In genomic region chr5:158212237-158212636, GRCh38 we compare ENCODE assay signal across 25 cellular contexts.
"Had no signal": no experiment of that assay in that cellular context is flagged by ENCODE, and none has a peak within 500 bp of the region (broad histone marks: within the 10 kb centered on the region; RNA-seq: fewer than 3 reads in every experiment).

No MANE protein-coding gene starts in this region.

- ATAC-seq: activated naive CD4-positive, alpha-beta T cell treated with anti-CD3 and anti-CD28 coated beads, Interleukin-2, amount 50 U/mL, for 72 hours; activated T-cell treated with anti-CD3 and anti-CD28 coated beads, Interleukin-2, amount 50 U/mL, for 72 hours; T-cell had no signal

- H3K9me3 ChIP-seq: ascending aorta, colonic mucosa had no signal

- H3K27ac ChIP-seq: ascending aorta, breast epithelium, cardiac muscle cell, colonic mucosa, epithelial cell of prostate, VCaP had no signal

- H3K4me1 ChIP-seq: ascending aorta, breast epithelium, colonic mucosa had no signal

- H3K27me3 ChIP-seq: ascending aorta, breast epithelium, cardiac muscle cell, colonic mucosa had no signal

- H3K36me3 ChIP-seq: ascending aorta, breast epithelium, cardiac muscle cell, colonic mucosa had no signal

- H3K4me3 ChIP-seq: ascending aorta, breast epithelium, cardiac muscle cell, colonic mucosa had no signal

- DNase-seq: activated CD4-positive, alpha-beta memory T cell treated with anti-CD3 and anti-CD28 coated beads, Interleukin-2, amount 10 ng/mL, durations not matched to agents 7 days and 5 days; activated CD4-positive, alpha-beta T cell treated with anti-CD3 and anti-CD28 coated beads for 1 hour; activated CD4-positive, alpha-beta T cell treated with anti-CD3 and anti-CD28 coated beads for 4 hours; activated CD4-positive, alpha-beta T cell treated with anti-CD3 and anti-CD28 coated beads, Interleukin-2, amount 10 ng/mL, durations not matched to agents 7 days and 5 days; activated CD4-positive, alpha-beta T cell treated with anti-CD3 and anti-CD28 coated beads, Interleukin-2, amount 50 U/mL, for 4 hours; activated CD8-positive, alpha-beta memory T cell treated with anti-CD3 and anti-CD28 coated beads, Interleukin-2, amount 50 U/mL, for 48 hours; activated gamma-delta T cell; activated naive CD4-positive, alpha-beta T cell; activated naive CD4-positive, alpha-beta T cell treated with anti-CD3 and anti-CD28 coated beads, Interleukin-2, amount 10 ng/mL, durations not matched to agents 7 days and 5 days; activated naive CD8-positive, alpha-beta T cell treated with anti-CD3 and anti-CD28 coated beads, Interleukin-2, amount 10 ng/mL, durations not matched to agents 7 days and 5 days; activated T-cell treated with anti-CD3 and anti-CD28 coated beads for 4 hours; activated T-cell treated with anti-CD3 and anti-CD28 coated beads, Interleukin-2, amount 50 U/mL, for 24 hours; activated T-cell treated with anti-CD3 and anti-CD28 coated beads, Interleukin-2, amount 50 U/mL, for 72 hours; central memory CD4-positive, alpha-beta T cell; cerebellar nuclear complex; colonic mucosa; effector CD8-positive, alpha-beta T cell; T-cell; T-helper 9 cell had no signal
